ENCODE assay signal across 8 cellular contexts in genomic region chr9:135907006-135907434, GRCh38. TPM values are rescaled to one million over a fixed set of nuclear protein-coding genes. Genes with fewer than 3 reads are reported as not detected.
DNase-seq lines count a peak whose midpoint lies in the region; ATAC-seq, FAIRE-seq and TF ChIP-seq lines count a peak whose summit lies in the region.

No MANE protein-coding gene starts in this region.

- H3F3A ChIP-seq in DOHH2 (ENCODE audit: control insufficient read depth, insufficient read depth) = peaks cover 4% of the 10 kb centered on the region

- peak; percentile 41 for ATAC-seq in GM19372 (IDR thresholded peaks at IDR 0.05; ENCODE audit: low read depth, unreplicated experiment)
- peak; percentile 7 for ATAC-seq in HG03442 (IDR thresholded peaks at IDR 0.05; ENCODE audit: unreplicated experiment)
- peak in 2 of 3 donors; percentile 5 to 16 for ATAC-seq in natural killer cell
- no peak for ATAC-seq in GM19023 (IDR thresholded peaks at IDR 0.05; ENCODE audit: unreplicated experiment)

- H3K4me1 ChIP-seq in DOHH2 (ENCODE audit: control insufficient read depth, low read length) = peaks cover 34% of the 10 kb centered on the region

- intact Hi-C loops in natural killer cell (cut with micrococcal nuclease) = no loop called here

- no peak for FAIRE-seq in bronchial epithelial cell (lab: Jason Lieb, UNC)

- H3K4me3 Mint-ChIP-seq in natural killer cell = peak overlapping the region; percentile 42

- TF ChIP-seq CTCF in DOHH2 (IDR thresholded peaks at IDR 0.05; ENCODE audit: low read depth, low read length, poor library complexity, severe bottlenecking) (no peak), bronchial epithelial cell (IDR thresholded peaks at IDR 0.05; ENCODE audit: insufficient read depth, low read length, severe bottlenecking) (no peak), natural killer cell (IDR thresholded peaks at IDR 0.05) (no peak)

- no peaks in the 10 kb centered on the region for H3K27me3 ChIP-seq in DOHH2 (ENCODE audit: control insufficient read depth, low read length)
- no peaks in the 10 kb centered on the region for H3K27me3 ChIP-seq in bronchial epithelial cell (ENCODE audit: control insufficient read depth, insufficient read depth, low read length)

- no peaks in the 10 kb centered on the region for H3K36me3 Mint-ChIP-seq in natural killer cell

- H3K9me2 ChIP-seq in DOHH2 (replicated peaks; ENCODE audit: control insufficient read depth, low read length) = no peaks in the 10 kb centered on the region

- peaks cover 78% of the 10 kb centered on the region for H3K79me2 ChIP-seq in DOHH2 (ENCODE audit: control insufficient read depth, low read length)

- no peak overlapping the region for H3K27ac Mint-ChIP-seq in natural killer cell

- H3K4me3 ChIP-seq in DOHH2 (ENCODE audit: low read length) = peak overlapping the region; percentile 76
- H3K4me3 ChIP-seq in bronchial epithelial cell (ENCODE audit: low read depth, low read length) = peak overlapping the region; percentile 54

- no peaks in the 10 kb centered on the region for H3K9me3 ChIP-seq in DOHH2 (ENCODE audit: control insufficient read depth, insufficient read depth, low read length)

- H3K9me3 Mint-ChIP-seq in natural killer cell = peaks cover 0 to 3% of the 10 kb centered on the region in 2 donors

- H3K4me2 ChIP-seq in DOHH2 (ENCODE audit: low read length) = peak overlapping the region; percentile 86; the same call in 1 of the 2 replicates

- no peaks in the 10 kb centered on the region for H3K27me3 Mint-ChIP-seq in natural killer cell (ENCODE audit: low read depth in 2 of 2)

- peaks cover 45 to 46% of the 10 kb centered on the region in 2 donors for H3K4me1 Mint-ChIP-seq in natural killer cell

- no peak for DNase-seq in bronchial epithelial cell (ENCODE audit: low read depth)
- DNase-seq in natural killer cell = no peak
- DNase-seq in middle frontal gyrus (ENCODE audit: extremely low spot score, low spot score) = no peak
- no peak for DNase-seq in effector CD8-positive, alpha-beta T cell (lab: John Stamatoyannopoulos, UW)

- H3K36me3 ChIP-seq in DOHH2 (ENCODE audit: control insufficient read depth, low read length) (peaks cover 37% of the 10 kb centered on the region), bronchial epithelial cell (ENCODE audit: control insufficient read depth, insufficient read depth, low read length) (peaks cover 4% of the 10 kb centered on the region)

- H3K27ac ChIP-seq in DOHH2 (ENCODE audit: low read depth, low read length) = no peak overlapping the region

- peaks cover 22% of the 10 kb centered on the region for H4K20me1 ChIP-seq in DOHH2 (ENCODE audit: control insufficient read depth, insufficient read depth, low read depth, low read length)

RNA-seq across cellular contexts. Expression of gene CAMSAP1, which starts 0.3 kb away (rescaled TPM):
- 23.2 and 26.2 TPM in 2 replicates for total RNA-seq in bronchial epithelial cell
- total RNA-seq in natural killer cell = 10 to 100 TPM; 25.9 to 33.5 (median 28.1) TPM

RNA-seq across cellular contexts. Expression of gene UBAC1, which starts 54.2 kb away (rescaled TPM):
- total RNA-seq in bronchial epithelial cell (36.1 and 38.5 TPM in 2 replicates), natural killer cell (10 to 100 TPM; 22.7 to 31.8 (median 27.6) TPM)
